ENCODE assay signal across 11 cellular contexts in genomic region chr11:129277216-129277838, GRCh38.
DNase-seq lines count a peak whose midpoint lies in the region; ATAC-seq and TF ChIP-seq lines count a peak whose summit lies in the region.
"Had no signal": no experiment of that assay in that cellular context is flagged by ENCODE, and none has a peak within 500 bp of the region (broad histone marks: within the 10 kb centered on the region; RNA-seq: fewer than 3 reads in every experiment).

No MANE protein-coding gene starts in this region.

- H3K4me1 ChIP-seq in CD8-positive, alpha-beta T cell (ENCODE audit: insufficient read depth, low read length) = peaks cover 14% of the 10 kb centered on the region
- peaks cover 27% of the 10 kb centered on the region for H3K4me1 ChIP-seq in HUES6 (ENCODE audit: control insufficient read depth, insufficient read depth, low read length)

- no peak overlapping the region for H3K27ac Mint-ChIP-seq in CD8-positive, alpha-beta T cell
- H3K27ac Mint-ChIP-seq in naive B cell = peak overlapping the region in 4 of 6 donors; percentile 50 to 95 (median 80)

- no peaks in the 10 kb centered on the region for H3K9me3 Mint-ChIP-seq in CD8-positive, alpha-beta T cell
- no peaks in the 10 kb centered on the region for H3K9me3 Mint-ChIP-seq in naive B cell

- H3K27me3 ChIP-seq in CD8-positive, alpha-beta T cell (ENCODE audit: insufficient read depth, low read length) = no peaks in the 10 kb centered on the region
- H3K27me3 ChIP-seq in HUES6 (ENCODE audit: control insufficient read depth, insufficient read depth, low read length) = peaks cover 23% of the 10 kb centered on the region

- no peak overlapping the region for H3K27ac ChIP-seq in CD8-positive, alpha-beta T cell (ENCODE audit: low read depth, low read length)
- no peak overlapping the region for H3K27ac ChIP-seq in HUES6 (ENCODE audit: low read depth, low read length)
- H3K27ac ChIP-seq: epithelial cell of prostate had no signal

- H3K4me3 ChIP-seq in CD8-positive, alpha-beta T cell (ENCODE audit: low read depth, low read length) = no peak overlapping the region
- H3K4me3 ChIP-seq in HUES6 (ENCODE audit: low read depth, low read length) = 0 out of 2 replicates have a peak overlapping the region, but pooled peaks have one; percentile 78
- H3K4me3 ChIP-seq in astrocyte of the spinal cord (ENCODE audit: low read depth, low read length) = no peak overlapping the region

- no peak for DNase-seq in CD8-positive, alpha-beta T cell
- DNase-seq in astrocyte of the spinal cord (ENCODE audit: low read depth, low spot score) = peak; percentile 37
- DNase-seq in naive B cell = no peak
- no peak for DNase-seq in middle frontal gyrus (ENCODE audit: extremely low spot score, low spot score)
- DNase-seq in effector CD4-positive, alpha-beta T cell = no peak
- no peak for DNase-seq in DMS 273 (lab: John Stamatoyannopoulos, UW; ENCODE audit: unreplicated experiment)
- DNase-seq: left ventricle myocardium superior; stimulated activated naive CD4-positive, alpha-beta T cell had no signal

- in situ Hi-C loops in astrocyte of the spinal cord (cut with HindIII; ENCODE audit: low sequenced_read_pairs) = no loop called here

- intact Hi-C loops in CD8-positive, alpha-beta T cell (cut with DNase I, micrococcal nuclease) = loop anchor here (10.0 kb wide), 2 partner anchors 787 to 1037 kb away; partner anchors contain the start of genes ZBTB44 (in 2 of the 2) and APLP2 (in 1 of the 2)

- H3K36me3 Mint-ChIP-seq in CD8-positive, alpha-beta T cell = peaks cover 2% of the 10 kb centered on the region
- H3K36me3 Mint-ChIP-seq in naive B cell = no peaks in the 10 kb centered on the region

- CTCF ChIA-PET in CD8-positive, alpha-beta T cell (lab: Charles Lee) = no interaction called here

- H3K4me3 Mint-ChIP-seq in CD8-positive, alpha-beta T cell = peak overlapping the region; percentile 86
- H3K4me3 Mint-ChIP-seq in naive B cell = peak overlapping the region in 7 of 8 donors; percentile 84 to 96 (median 93)

- no peak for TF ChIP-seq CTCF in CD8-positive, alpha-beta T cell (IDR thresholded peaks at IDR 0.05)
- no peak for TF ChIP-seq CTCF in astrocyte of the spinal cord (IDR thresholded peaks at IDR 0.05; ENCODE audit: low read depth, low read length)

- H3K36me3 ChIP-seq in CD8-positive, alpha-beta T cell (ENCODE audit: insufficient read depth, low read length) = no peaks in the 10 kb centered on the region
- H3K36me3 ChIP-seq in HUES6 (ENCODE audit: control insufficient read depth, insufficient read depth, low read length) = no peaks in the 10 kb centered on the region

- POLR2A ChIA-PET in CD8-positive, alpha-beta T cell (lab: Charles Lee) = interaction anchor here (1.2 to 1.4 kb wide), 2 partner anchors 11 to 31 kb away, joined by 3 to 6 read pairs; no protein-coding TSS in a partner anchor

- H3K9me3 ChIP-seq in CD8-positive, alpha-beta T cell (ENCODE audit: low read length) = no peaks in the 10 kb centered on the region
- no peaks in the 10 kb centered on the region for H3K9me3 ChIP-seq in HUES6 (ENCODE audit: control insufficient read depth, insufficient read depth, low read depth, low read length)

- no peak overlapping the region for H3K9ac ChIP-seq in HUES6 (ENCODE audit: low read length)

- ATAC-seq in CD8-positive, alpha-beta T cell = no peak
- no peak for ATAC-seq in naive B cell (ENCODE audit: low read depth in 2 of 2)
- no peak for ATAC-seq in GM19463 (IDR thresholded peaks at IDR 0.05; ENCODE audit: unreplicated experiment)
- ATAC-seq: left ventricle myocardium superior had no signal

- H3K27me3 Mint-ChIP-seq in CD8-positive, alpha-beta T cell (ENCODE audit: low read depth) = peaks cover 15% of the 10 kb centered on the region
- peaks cover 0 to 3% (median 0%) of the 10 kb centered on the region in 3 donors for H3K27me3 Mint-ChIP-seq in naive B cell

- peaks cover 29% of the 10 kb centered on the region for H3K4me1 Mint-ChIP-seq in CD8-positive, alpha-beta T cell (ENCODE audit: low read depth)
- peaks cover 53 to 71% (median 67%) of the 10 kb centered on the region in 3 donors for H3K4me1 Mint-ChIP-seq in naive B cell
